ENCODE assay signal across 16 cellular contexts in genomic region chr16:84156342-84156784, GRCh38. TPM values are rescaled to one million over a fixed set of nuclear protein-coding genes. Genes with fewer than 3 reads are reported as not detected.
DNase-seq lines count a peak whose midpoint lies in the region; TF ChIP-seq lines count a peak whose summit lies in the region.
"Had no signal": no experiment of that assay in that cellular context is flagged by ENCODE, and none has a peak within 500 bp of the region (broad histone marks: within the 10 kb centered on the region; RNA-seq: fewer than 3 reads in every experiment).

No MANE protein-coding gene starts in this region.

- H3K4me3 Mint-ChIP-seq in Calu3 (ENCODE audit: low read depth, unreplicated experiment) = no peak overlapping the region
- H3K4me3 Mint-ChIP-seq: activated naive CD8-positive, alpha-beta T cell treated with anti-CD3 and anti-CD28 coated beads, Interleukin-2, amount 10 ng/mL, durations not matched to agents 7 days and 5 days; CD8-positive, alpha-beta T cell; naive thymus-derived CD4-positive, alpha-beta T cell had no signal

- no peaks in the 10 kb centered on the region for H3F3A ChIP-seq in GM23248 (ENCODE audit: insufficient read depth)

- 22 to 24% methylated on average over 5 of the region's 5 CpGs for WGBS in GM23248 (ENCODE audit: low coverage in 1 of 2, low lambda C conversion rate in 2 of 2, missing lambda C conversion rate in 2 of 2), 2 experiments
- 88% methylated on average over 5 of the region's 5 CpGs for WGBS in hepatocyte (ENCODE audit: low lambda C conversion rate, missing lambda C conversion rate)

- H3K9me3 ChIP-seq in GM23248 (ENCODE audit: low read depth) (no peaks in the 10 kb centered on the region), osteoblast (ENCODE audit: low read depth, low read length) (no peaks in the 10 kb centered on the region), hepatocyte (ENCODE audit: low read depth) (no peaks in the 10 kb centered on the region)
- H3K9me3 ChIP-seq: sigmoid colon had no signal

- H3K9me2 ChIP-seq in GM23248 (ENCODE audit: insufficient read depth) = no peaks in the 10 kb centered on the region
- H3K9me2 ChIP-seq in hepatocyte (replicated peaks; ENCODE audit: insufficient read depth) = no peaks in the 10 kb centered on the region

- peak; percentile 39 for DNase-seq in Calu3
- peak; percentile 42 for DNase-seq in GM23248
- peak; percentile 64 for DNase-seq in RKO (ENCODE audit: low spot score)
- peak; percentile 23 for DNase-seq in fibroblast of villous mesenchyme (ENCODE audit: low read depth)
- DNase-seq in hypothalamus (lab: John Stamatoyannopoulos, UW) = no peak
- DNase-seq in osteoblast (ENCODE audit: insufficient read length, low spot score, missing footprints) = no peak
- no peak for DNase-seq in hepatocyte (ENCODE audit: low spot score)
- DNase-seq: activated naive CD8-positive, alpha-beta T cell treated with anti-CD3 and anti-CD28 coated beads, Interleukin-2, amount 10 ng/mL, durations not matched to agents 7 days and 5 days; CD8-positive, alpha-beta T cell; naive thymus-derived CD4-positive, alpha-beta T cell; NCI-H510A treated with DMSO at 0.1 percent for 48 hours; SIG-M5; sigmoid colon; WERI-Rb-1 had no signal

- H3K36me3 ChIP-seq in GM23248 (ENCODE audit: low read depth) (no peaks in the 10 kb centered on the region), osteoblast (ENCODE audit: insufficient read depth, low read length) (no peaks in the 10 kb centered on the region), hepatocyte (replicated peaks; ENCODE audit: insufficient read depth, low read depth) (no peaks in the 10 kb centered on the region)
- H3K36me3 ChIP-seq: sigmoid colon, WERI-Rb-1 had no signal

- peak overlapping the region; percentile 10 for H3K27ac Mint-ChIP-seq in Calu3 (ENCODE audit: unreplicated experiment)
- H3K27ac Mint-ChIP-seq: activated naive CD8-positive, alpha-beta T cell treated with anti-CD3 and anti-CD28 coated beads, Interleukin-2, amount 10 ng/mL, durations not matched to agents 7 days and 5 days; CD8-positive, alpha-beta T cell; naive thymus-derived CD4-positive, alpha-beta T cell had no signal

- peaks cover 6% of the 10 kb centered on the region for H3K36me3 Mint-ChIP-seq in Calu3 (ENCODE audit: insufficient read depth, unreplicated experiment)
- H3K36me3 Mint-ChIP-seq: activated naive CD8-positive, alpha-beta T cell treated with anti-CD3 and anti-CD28 coated beads, Interleukin-2, amount 10 ng/mL, durations not matched to agents 7 days and 5 days; CD8-positive, alpha-beta T cell; naive thymus-derived CD4-positive, alpha-beta T cell had no signal

- H3K79me2 ChIP-seq in GM23248 (ENCODE audit: insufficient read depth) (no peaks in the 10 kb centered on the region), osteoblast (ENCODE audit: insufficient read depth, low read length) (no peaks in the 10 kb centered on the region), hepatocyte (no peaks in the 10 kb centered on the region)

- H3K4me3 ChIP-seq in GM23248 (no peak overlapping the region), fibroblast of villous mesenchyme (ENCODE audit: low read depth, low read length) (no peak overlapping the region), osteoblast (ENCODE audit: insufficient read depth, low read length) (no peak overlapping the region), hepatocyte (no peak overlapping the region)
- H3K4me3 ChIP-seq: sigmoid colon had no signal

- H3K27me3 ChIP-seq in GM23248 (replicated peaks; ENCODE audit: insufficient read depth) (peaks cover 21% of the 10 kb centered on the region), osteoblast (ENCODE audit: insufficient read depth, low read length) (peaks cover 32% of the 10 kb centered on the region), hepatocyte (peaks cover 3% of the 10 kb centered on the region)

- TF ChIP-seq CTCF in Calu3 (IDR thresholded peaks at IDR 0.05; ENCODE audit: unreplicated experiment) (no peak), fibroblast of villous mesenchyme (IDR thresholded peaks at IDR 0.05; ENCODE audit: insufficient read depth, low read depth, low read length) (no peak), osteoblast (IDR thresholded peaks at IDR 0.05; ENCODE audit: extremely low read depth, low read depth, low read length) (no peak), hepatocyte (IDR thresholded peaks at IDR 0.05; ENCODE audit: poor library complexity) (no peak)

- H3K4me2 ChIP-seq in GM23248 (ENCODE audit: unreplicated experiment) (no peak overlapping the region), osteoblast (ENCODE audit: insufficient read depth, low read length) (no peak overlapping the region), hepatocyte (no peak overlapping the region)

- CTCF ChIA-PET in Calu3 (lab: Charles Lee) = interaction anchor here (0.7 to 2.3 kb wide), 9 partner anchors 11 to 313 kb away, joined by 3 to 18 read pairs (median 5); partner anchors contain the start of genes DNAAF1, HSDL1, MBTPS1 and TAF1C

- intact Hi-C loops in Calu3 (cut with micrococcal nuclease; ENCODE audit: unreplicated experiment) = no loop called here

- H2AFZ ChIP-seq in GM23248 (no peak overlapping the region), osteoblast (ENCODE audit: low read length) (no peak overlapping the region), hepatocyte (no peak overlapping the region)

- H3K4me1 ChIP-seq in GM23248 (ENCODE audit: insufficient read depth) = no peaks in the 10 kb centered on the region
- peaks cover 5% of the 10 kb centered on the region for H3K4me1 ChIP-seq in osteoblast (ENCODE audit: insufficient read depth, low read length)
- H3K4me1 ChIP-seq in hepatocyte (ENCODE audit: insufficient read depth) = no peaks in the 10 kb centered on the region
- H3K4me1 ChIP-seq: sigmoid colon had no signal

- no peaks in the 10 kb centered on the region for H3K4me1 Mint-ChIP-seq in Calu3 (ENCODE audit: low read depth, unreplicated experiment)
- H3K4me1 Mint-ChIP-seq: naive thymus-derived CD4-positive, alpha-beta T cell had no signal

- no peaks in the 10 kb centered on the region for H4K20me1 ChIP-seq in GM23248 (ENCODE audit: insufficient read depth)
- H4K20me1 ChIP-seq in osteoblast (ENCODE audit: insufficient read depth, low read length) = no peaks in the 10 kb centered on the region
- no peaks in the 10 kb centered on the region for H4K20me1 ChIP-seq in hepatocyte (ENCODE audit: insufficient read depth, poor library complexity, severe bottlenecking)

- H3K9ac ChIP-seq in GM23248 = no peak overlapping the region

- in situ Hi-C loops in GM23248 (cut with MboI) = no loop called here

- H3K27ac ChIP-seq in GM23248 (no peak overlapping the region), osteoblast (ENCODE audit: low read depth, low read length) (no peak overlapping the region), hepatocyte (no peak overlapping the region)
- H3K27ac ChIP-seq: sigmoid colon, WERI-Rb-1 had no signal

- no TSS peak for BruUV-seq in Calu3 (replicated peaks; lab: Mats Ljungman, UMichigan)

- no peaks in the 10 kb centered on the region for H3K9me3 Mint-ChIP-seq in Calu3 (ENCODE audit: low read depth, unreplicated experiment)
- H3K9me3 Mint-ChIP-seq: activated naive CD8-positive, alpha-beta T cell treated with anti-CD3 and anti-CD28 coated beads, Interleukin-2, amount 10 ng/mL, durations not matched to agents 7 days and 5 days; CD8-positive, alpha-beta T cell; naive thymus-derived CD4-positive, alpha-beta T cell had no signal

- H3K27me3 Mint-ChIP-seq in Calu3 (ENCODE audit: unreplicated experiment) = peaks cover 33% of the 10 kb centered on the region

RNA-seq across cellular contexts. Expression of gene DNAAF1, which starts 11.3 kb away (rescaled TPM):
- total RNA-seq in Calu3 (2022) (0.32 TPM in 1 of 2 replicates, not detected in the other), fibroblast of villous mesenchyme (not detected in 2 replicates), osteoblast (0.29 and 0.36 TPM in 2 replicates), hepatocyte (0.13 and 0.16 TPM in 2 replicates)
- not detected in 2 replicates for total RNA-seq in GM23248 (2014; rRNA removed; shearing (Covaris generic))
- polyA plus RNA-seq in GM23248 (2016; fragmentation: Nextera tagmentation; extraction: Ambion mirVana) (not detected in 2 replicates), hepatocyte (0.12 and 0.31 TPM in 2 replicates)
- total RNA-seq: activated naive CD8-positive, alpha-beta T cell treated with anti-CD3 and anti-CD28 coated beads, Interleukin-2, amount 10 ng/mL, durations not matched to agents 7 days and 5 days; CD8-positive, alpha-beta T cell; left lobe of liver; MCF 10A had no signal

RNA-seq across cellular contexts. Expression of gene HSDL1, which starts 11.4 kb away (rescaled TPM):
- total RNA-seq in Calu3 (2022) = 20.8 and 23.0 TPM in 2 replicates
- total RNA-seq in GM23248 (2014; rRNA removed; shearing (Covaris generic)) = 17.0 and 19.9 TPM in 2 replicates
- 10.8 and 12.0 TPM in 2 replicates for polyA plus RNA-seq in GM23248 (2016; fragmentation: Nextera tagmentation; extraction: Ambion mirVana)
- total RNA-seq in fibroblast of villous mesenchyme = 17.4 and 29.8 TPM in 2 replicates
- 18.1 and 18.9 TPM in 2 replicates for total RNA-seq in osteoblast
- total RNA-seq in hepatocyte = 24.9 and 26.7 TPM in 2 replicates
- 14.3 and 20.1 TPM in 2 replicates for polyA plus RNA-seq in hepatocyte

RNA-seq across cellular contexts. Expression of gene TAF1C, which starts 30.5 kb away (rescaled TPM):
- total RNA-seq in Calu3 (2022) (77.4 and 78.5 TPM in 2 replicates), fibroblast of villous mesenchyme (19.4 and 20.9 TPM in 2 replicates), osteoblast (19.5 and 20.6 TPM in 2 replicates), hepatocyte (30.2 and 32.8 TPM in 2 replicates)
- 24.7 and 31.5 TPM in 2 replicates for total RNA-seq in GM23248 (2014; rRNA removed; shearing (Covaris generic))
- polyA plus RNA-seq in GM23248 (2016; fragmentation: Nextera tagmentation; extraction: Ambion mirVana) (13.5 and 18.1 TPM in 2 replicates), hepatocyte (39.2 and 58.0 TPM in 2 replicates)

RNA-seq across cellular contexts. Expression of gene ADAD2, which starts 34.6 kb away (rescaled TPM):
- total RNA-seq in Calu3 (2022) = not detected in 2 replicates
- total RNA-seq in GM23248 (2014; rRNA removed; shearing (Covaris generic)) = not detected in 2 replicates
- polyA plus RNA-seq in GM23248 (2016; fragmentation: Nextera tagmentation; extraction: Ambion mirVana) = not detected in 2 replicates
- not detected in 2 replicates for total RNA-seq in fibroblast of villous mesenchyme
- under 0.01 TPM in 1 of 2 replicates, not detected in the other for total RNA-seq in osteoblast
- total RNA-seq in hepatocyte = not detected in 2 replicates
- polyA plus RNA-seq in hepatocyte = 0.30 TPM in 1 of 2 replicates, not detected in the other
- total RNA-seq: activated naive CD8-positive, alpha-beta T cell treated with anti-CD3 and anti-CD28 coated beads, Interleukin-2, amount 10 ng/mL, durations not matched to agents 7 days and 5 days; CD8-positive, alpha-beta T cell; left lobe of liver; MCF 10A had no signal
- polyA plus RNA-seq: naive thymus-derived CD4-positive, alpha-beta T cell had no signal

RNA-seq across cellular contexts. Expression of gene MBTPS1, which starts 39.6 kb away (rescaled TPM):
- total RNA-seq in Calu3 (2022) = 116 and 130 TPM in 2 replicates
- total RNA-seq in GM23248 (2014; rRNA removed; shearing (Covaris generic)) = 95.7 and 103 TPM in 2 replicates
- polyA plus RNA-seq in GM23248 (2016; fragmentation: Nextera tagmentation; extraction: Ambion mirVana) = 84.0 and 88.1 TPM in 2 replicates
- 77.0 and 97.2 TPM in 2 replicates for total RNA-seq in fibroblast of villous mesenchyme
- 114 and 133 TPM in 2 replicates for total RNA-seq in osteoblast
- 76.8 and 82.9 TPM in 2 replicates for total RNA-seq in hepatocyte
- polyA plus RNA-seq in hepatocyte = 61.5 and 65.9 TPM in 2 replicates

Comparison
In these comparisons a context has a peak if more than half of its experiments do, and no peak if none do; other contexts are left out.
1. DNase-seq: peak in Calu3 (single experiment), GM23248 (single experiment), RKO (single experiment) and fibroblast of villous mesenchyme (single experiment); none in hypothalamus (0 of 51), osteoblast (single experiment) and hepatocyte (single experiment).